Comparison of ENCODE assay signal across 17 cellular contexts in genomic region chr14:91219505-91220389, GRCh38. TPM values are rescaled to one million over a fixed set of nuclear protein-coding genes. Genes with fewer than 3 reads are reported as not detected.
DNase-seq lines count a peak whose midpoint lies in the region; ATAC-seq, FAIRE-seq and TF ChIP-seq lines count a peak whose summit lies in the region.
"Had no signal": no experiment of that assay in that cellular context is flagged by ENCODE, and none has a peak within 500 bp of the region (broad histone marks: within the 10 kb centered on the region; RNA-seq: fewer than 3 reads in every experiment).

No MANE protein-coding gene starts in this region.

- H3K27me3 ChIP-seq in CD4-positive, alpha-beta memory T cell (ENCODE audit: insufficient read depth, low read length): no peaks in the 10 kb centered on the region
- H3K27me3 ChIP-seq in endothelial cell of umbilical vein (ENCODE audit: control insufficient read depth in 2 of 2, insufficient read depth in 2 of 2, low read length in 2 of 2) (no peaks in the 10 kb centered on the region), mesenchymal stem cell (ENCODE audit: control insufficient read depth in 1 of 2, insufficient read depth in 1 of 2, low read length in 2 of 2) (no peaks in the 10 kb centered on the region)
- H3K27me3 ChIP-seq: SJCRH30, tibial artery had no signal

- H3K4me2 ChIP-seq in endothelial cell of umbilical vein (ENCODE audit: insufficient read depth, low read length): no peak overlapping the region
- no peak overlapping the region for H3K4me2 ChIP-seq in mesenchymal stem cell (ENCODE audit: low read length, poor library complexity, severe bottlenecking)

- no peak overlapping the region for H4K8ac ChIP-seq in mesenchymal stem cell (ENCODE audit: low read length)

- H4K20me1 ChIP-seq in endothelial cell of umbilical vein (replicated peaks; ENCODE audit: control insufficient read depth, extremely low read depth, insufficient read depth, low read length): no peaks in the 10 kb centered on the region

- H3K4ac ChIP-seq in mesenchymal stem cell (ENCODE audit: low read depth in 1 of 2, low read length in 2 of 2): no peak overlapping the region

- no peak overlapping the region for H2BK120ac ChIP-seq in mesenchymal stem cell (ENCODE audit: low read depth, low read length)

- H3K23ac ChIP-seq in mesenchymal stem cell (ENCODE audit: low read length in 2 of 2): no peak overlapping the region

- dilution Hi-C loops in endothelial cell of umbilical vein (cut with MboI; ENCODE audit: extremely low pct_ligation_motif_present, low sequenced_read_pairs): no loop called here

- H4K91ac ChIP-seq in mesenchymal stem cell (ENCODE audit: low read length): no peak overlapping the region

- ATAC-seq in HG03457 (IDR thresholded peaks at IDR 0.05; ENCODE audit: unreplicated experiment): no peak

- no peak overlapping the region for H3K9ac ChIP-seq in endothelial cell of umbilical vein (replicated peaks; ENCODE audit: extremely low read depth, insufficient read depth, low read length)
- H3K9ac ChIP-seq in mesenchymal stem cell (ENCODE audit: low read length): no peak overlapping the region

- H3K14ac ChIP-seq in mesenchymal stem cell (ENCODE audit: low read length in 2 of 2): no peak overlapping the region

- H3K79me2 ChIP-seq in endothelial cell of umbilical vein (ENCODE audit: control insufficient read depth, insufficient read depth, low read length): no peaks in the 10 kb centered on the region

- no peak overlapping the region for H3K4me3 ChIP-seq in CD4-positive, alpha-beta memory T cell (ENCODE audit: low read length in 2 of 2)
- no peak overlapping the region for H3K4me3 ChIP-seq in endothelial cell of umbilical vein (replicated peaks in 1 of 3; ENCODE audit: insufficient read depth in 1 of 3, low read depth in 1 of 3, low read length in 3 of 3)
- no peak overlapping the region for H3K4me3 ChIP-seq in mesenchymal stem cell (ENCODE audit: insufficient read depth in 1 of 2, low read depth in 1 of 2, low read length in 2 of 2)
- H3K4me3 ChIP-seq: SJCRH30, tibial artery had no signal

- TF ChIP-seq CTCF in endothelial cell of umbilical vein (IDR thresholded peaks at IDR 0.05; ENCODE audit: extremely low read depth in 1 of 2, insufficient read depth in 1 of 2, low read depth in 1 of 2, low read length in 2 of 2): no peak

- H2BK15ac ChIP-seq in mesenchymal stem cell (ENCODE audit: low read depth, poor library complexity, severe bottlenecking): peak overlapping the region; percentile 3

- peaks cover 14% of the 10 kb centered on the region for H3K36me3 ChIP-seq in CD4-positive, alpha-beta memory T cell (ENCODE audit: insufficient read depth, low read length)
- H3K36me3 ChIP-seq in endothelial cell of umbilical vein (ENCODE audit: control insufficient read depth in 2 of 2, extremely low read depth in 1 of 2, insufficient read depth in 2 of 2, low read length in 2 of 2) (peaks cover 0 to 14% of the 10 kb centered on the region in 2 experiments), mesenchymal stem cell (ENCODE audit: control insufficient read depth in 1 of 2, insufficient read depth in 2 of 2, low read depth in 1 of 2, low read length in 2 of 2) (peaks cover 34 to 76% of the 10 kb centered on the region in 2 experiments)
- H3K36me3 ChIP-seq: SJCRH30 had no signal

- 86% methylated on average over 8 of the region's 13 CpGs for WGBS in mesenchymal stem cell

- H3K36me3 Mint-ChIP-seq in CD4-positive, alpha-beta memory T cell: peaks cover 44 to 50% of the 10 kb centered on the region in 2 donors

- peak overlapping the region in 6 of 7 donors; percentile 11 to 73 (median 40) for H3K27ac Mint-ChIP-seq in CD4-positive, alpha-beta memory T cell
- H3K27ac Mint-ChIP-seq: nephron progenitor cell had no signal

- no peaks in the 10 kb centered on the region for H3K27me3 Mint-ChIP-seq in CD4-positive, alpha-beta memory T cell
- H3K27me3 Mint-ChIP-seq: activated T-cell treated with anti-CD3 and anti-CD28 coated beads, Interleukin-2, amount 50 U/mL, for 24 hours had no signal

- no peaks in the 10 kb centered on the region for H3K9me3 ChIP-seq in CD4-positive, alpha-beta memory T cell (ENCODE audit: control insufficient read depth in 1 of 2, low read length in 2 of 2)
- H3K9me3 ChIP-seq in endothelial cell of umbilical vein (replicated peaks; ENCODE audit: control insufficient read depth, insufficient read depth, low read length) (no peaks in the 10 kb centered on the region), mesenchymal stem cell (ENCODE audit: control insufficient read depth, low read length) (no peaks in the 10 kb centered on the region)
- H3K9me3 ChIP-seq: SJCRH30, tibial artery had no signal

- no peaks in the 10 kb centered on the region for H3K9me1 ChIP-seq in endothelial cell of umbilical vein (replicated peaks; ENCODE audit: control insufficient read depth, extremely low read depth, insufficient read depth, low read length)

- H3K27ac ChIP-seq in CD4-positive, alpha-beta memory T cell (ENCODE audit: low read depth, low read length): no peak overlapping the region
- H3K27ac ChIP-seq in endothelial cell of umbilical vein (ENCODE audit: insufficient read depth, low read depth, low read length): no peak overlapping the region
- no peak overlapping the region for H3K27ac ChIP-seq in mesenchymal stem cell (ENCODE audit: low read length, poor library complexity, severe bottlenecking)
- H3K27ac ChIP-seq: SJCRH30, tibial artery had no signal

- no TSS peak for BruUV-seq in endothelial cell of umbilical vein (replicated peaks; lab: Mats Ljungman, UMichigan)

- H3K79me1 ChIP-seq in mesenchymal stem cell (replicated peaks; ENCODE audit: low read length, poor library complexity, severe bottlenecking): no peaks in the 10 kb centered on the region

- no peak overlapping the region for H3K18ac ChIP-seq in mesenchymal stem cell (ENCODE audit: low read depth in 1 of 2, low read length in 2 of 2)

- POLR2A ChIA-PET in CD4-positive, alpha-beta memory T cell (lab: Charles Lee; ENCODE audit: partially characterized antibody): interaction anchor here (0.6 to 23.5 kb wide), 6 partner anchors 9 to 42 kb away, joined by 3 to 963 read pairs (median 4); partner anchors contain the start of gene GPR68
- POLR2A ChIA-PET in endothelial cell of umbilical vein (lab: Charles Lee): interaction anchor here (0.5 kb wide), 1 partner anchor 72 kb away, joined by 3 read pairs; no protein-coding TSS in a partner anchor

- FAIRE-seq in endothelial cell of umbilical vein (lab: Jason Lieb, UNC): peak; percentile 53
- FAIRE-seq: frontal cortex had no signal

- no peak overlapping the region for H2BK5ac ChIP-seq in mesenchymal stem cell (ENCODE audit: low read depth, low read length, poor library complexity, severe bottlenecking)

- no peak overlapping the region for H3K4me3 Mint-ChIP-seq in CD4-positive, alpha-beta memory T cell
- H3K4me3 Mint-ChIP-seq: activated T-cell treated with anti-CD3 and anti-CD28 coated beads, Interleukin-2, amount 50 U/mL, for 24 hours; nephron progenitor cell had no signal

- intact Hi-C loops in CD4-positive, alpha-beta memory T cell (cut with micrococcal nuclease): loop anchor here (5.0 kb wide), 1 partner anchor 33 kb away; no protein-coding TSS in a partner anchor
- intact Hi-C loops in endothelial cell of umbilical vein (cut with micrococcal nuclease): no loop called here

- no peak overlapping the region for H2AK5ac ChIP-seq in mesenchymal stem cell (ENCODE audit: low read length, severe bottlenecking)

- H3K9me3 Mint-ChIP-seq in CD4-positive, alpha-beta memory T cell: no peaks in the 10 kb centered on the region
- H3K9me3 Mint-ChIP-seq: nephron progenitor cell had no signal

- CTCF ChIA-PET in CD4-positive, alpha-beta memory T cell (lab: Charles Lee; ENCODE audit: partially characterized antibody): interaction anchor here (0.5 to 2.0 kb wide), 4 partner anchors 40 to 67 kb away, joined by 3 to 4 read pairs (median 3); no protein-coding TSS in a partner anchor
- CTCF ChIA-PET in endothelial cell of umbilical vein (lab: Charles Lee): interaction anchor here (0.8 to 3.1 kb wide), 5 partner anchors 9 to 103 kb away, joined by 3 to 9 read pairs (median 5); partner anchors contain the start of gene GPR68

- no peak for TF ChIP-seq POLR2A in endothelial cell of umbilical vein (IDR thresholded peaks at IDR 0.05; ENCODE audit: low read depth, low read length)

- H2AFZ ChIP-seq in endothelial cell of umbilical vein (ENCODE audit: low read depth, low read length) (no peak overlapping the region), mesenchymal stem cell (ENCODE audit: low read depth, low read length) (no peak overlapping the region)

- H3K4me1 Mint-ChIP-seq in CD4-positive, alpha-beta memory T cell: peaks cover 33 to 57% (median 44%) of the 10 kb centered on the region in 4 donors

- peaks cover 34% of the 10 kb centered on the region for H3K4me1 ChIP-seq in CD4-positive, alpha-beta memory T cell (ENCODE audit: insufficient read depth, low read length)
- H3K4me1 ChIP-seq in endothelial cell of umbilical vein (ENCODE audit: control insufficient read depth, extremely low read depth, insufficient read depth, low read length): peaks cover 22% of the 10 kb centered on the region
- H3K4me1 ChIP-seq in mesenchymal stem cell (ENCODE audit: control insufficient read depth, insufficient read depth, low read depth, low read length): peaks cover 9% of the 10 kb centered on the region
- H3K4me1 ChIP-seq: SJCRH30, tibial artery had no signal

- H2BK12ac ChIP-seq in mesenchymal stem cell (ENCODE audit: low read length in 2 of 2): no peak overlapping the region

- no peak for DNase-seq in CD4-positive, alpha-beta memory T cell
- DNase-seq in DMS79 (lab: John Stamatoyannopoulos, UW): peak; percentile 51
- DNase-seq in endothelial cell of umbilical vein (ENCODE audit: low read depth, low spot score): no peak
- DNase-seq in mesenchymal stem cell: no peak
- DNase-seq in GM19240 (ENCODE audit: insufficient read length, low spot score): no peak
- no peak for DNase-seq in stimulated activated naive CD4-positive, alpha-beta T cell treated with Interleukin-2 at 50 U/mL for 16 hours (lab: John Stamatoyannopoulos, UW)
- DNase-seq: activated CD4-positive, alpha-beta T cell treated with anti-CD3 and anti-CD28 coated beads for 4 hours; activated T-cell treated with anti-CD3 and anti-CD28 coated beads, Interleukin-2, amount 50 U/mL, for 24 hours; DND-41; mesendoderm; NCI-H510A; nephron progenitor cell; SJCRH30; stimulated activated CD4-positive, alpha-beta T cell treated with anti-CD3 and anti-CD28 coated beads, Interleukin-2, amount 100 ng/mL, for 24 hours; tibial artery had no signal

RNA-seq across cellular contexts. Expression of gene GPR68, which starts 24.8 kb away (rescaled TPM):
- total RNA-seq in CD4-positive, alpha-beta memory T cell: 10 to 100 TPM; 10.6 to 10.8 TPM
- 1 to 10 TPM; 3.0 to 8.3 TPM for polyA plus RNA-seq in CD4-positive, alpha-beta memory T cell
- 0.24 and 0.51 TPM in 2 replicates for total RNA-seq in endothelial cell of umbilical vein
- 0.36 and 0.75 TPM in 2 replicates for polyA plus RNA-seq in endothelial cell of umbilical vein
- polyA plus RNA-seq in endothelial cell of umbilical vein (2011; cell fraction: cytosol; rRNA removed): 0.16 and 0.28 TPM in 2 replicates
- polyA plus RNA-seq in endothelial cell of umbilical vein (2011; cell fraction: nucleus; rRNA removed): 0.11 and 0.22 TPM in 2 replicates
- polyA plus RNA-seq in endothelial cell of umbilical vein (2012): 0.43 and 0.78 TPM in 2 replicates
- polyA minus RNA-seq in endothelial cell of umbilical vein: 0.41 and 1.4 TPM in 2 replicates
- polyA minus RNA-seq in endothelial cell of umbilical vein (2011; cell fraction: cytosol; rRNA and poly(A)+ RNA removed): not detected
- 0.29 and 0.43 TPM in 2 replicates for polyA minus RNA-seq in endothelial cell of umbilical vein (2011; cell fraction: nucleus; rRNA and poly(A)+ RNA removed)
- polyA plus RNA-seq in mesenchymal stem cell (2013, experiment 1 of 2): 0.73 TPM
- polyA plus RNA-seq in mesenchymal stem cell (2013, experiment 2 of 2): 0.55 TPM
- total RNA-seq: SJCRH30 had no signal
